In the genomic region with DNA sequence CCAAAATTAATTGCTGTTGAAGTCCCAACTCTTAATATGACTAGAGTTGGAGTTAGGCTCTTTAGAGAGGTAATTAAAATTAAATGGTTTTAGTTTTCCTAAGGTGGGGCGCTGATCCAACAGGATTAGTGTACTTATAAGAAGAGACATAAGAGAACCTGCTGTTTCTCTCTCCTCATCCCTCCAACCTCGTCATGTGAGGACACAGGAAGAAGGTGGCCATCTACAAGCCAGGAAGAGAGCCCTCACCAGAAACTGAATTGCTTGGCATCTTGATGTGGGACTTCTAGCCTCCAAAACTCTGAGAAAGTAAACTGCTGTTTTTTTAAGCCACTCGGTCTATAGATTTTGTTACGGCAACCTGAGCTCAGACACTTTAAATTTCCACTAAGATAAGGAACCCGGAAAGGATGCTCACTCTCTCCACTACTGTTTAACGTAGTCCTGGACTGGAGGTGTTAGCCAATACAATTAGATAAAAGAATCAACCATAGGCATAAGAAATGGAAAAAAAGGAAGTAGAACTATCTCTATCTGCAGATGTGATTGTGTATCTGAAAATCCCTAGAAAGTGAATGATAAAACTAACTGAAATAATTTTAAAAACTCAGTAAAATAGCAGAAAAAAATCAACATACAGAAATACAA, we compare ENCODE assay signal across 1 cellular context.
TF ChIP-seq lines count a peak whose summit lies in the region.

No MANE protein-coding gene starts in this region.

TF ChIP-seq in HCT116, 20 proteins besides CTCF, POLR2A, EP300 and RAD21 (continued from another document):
- TF ChIP-seq, protein P1, sequence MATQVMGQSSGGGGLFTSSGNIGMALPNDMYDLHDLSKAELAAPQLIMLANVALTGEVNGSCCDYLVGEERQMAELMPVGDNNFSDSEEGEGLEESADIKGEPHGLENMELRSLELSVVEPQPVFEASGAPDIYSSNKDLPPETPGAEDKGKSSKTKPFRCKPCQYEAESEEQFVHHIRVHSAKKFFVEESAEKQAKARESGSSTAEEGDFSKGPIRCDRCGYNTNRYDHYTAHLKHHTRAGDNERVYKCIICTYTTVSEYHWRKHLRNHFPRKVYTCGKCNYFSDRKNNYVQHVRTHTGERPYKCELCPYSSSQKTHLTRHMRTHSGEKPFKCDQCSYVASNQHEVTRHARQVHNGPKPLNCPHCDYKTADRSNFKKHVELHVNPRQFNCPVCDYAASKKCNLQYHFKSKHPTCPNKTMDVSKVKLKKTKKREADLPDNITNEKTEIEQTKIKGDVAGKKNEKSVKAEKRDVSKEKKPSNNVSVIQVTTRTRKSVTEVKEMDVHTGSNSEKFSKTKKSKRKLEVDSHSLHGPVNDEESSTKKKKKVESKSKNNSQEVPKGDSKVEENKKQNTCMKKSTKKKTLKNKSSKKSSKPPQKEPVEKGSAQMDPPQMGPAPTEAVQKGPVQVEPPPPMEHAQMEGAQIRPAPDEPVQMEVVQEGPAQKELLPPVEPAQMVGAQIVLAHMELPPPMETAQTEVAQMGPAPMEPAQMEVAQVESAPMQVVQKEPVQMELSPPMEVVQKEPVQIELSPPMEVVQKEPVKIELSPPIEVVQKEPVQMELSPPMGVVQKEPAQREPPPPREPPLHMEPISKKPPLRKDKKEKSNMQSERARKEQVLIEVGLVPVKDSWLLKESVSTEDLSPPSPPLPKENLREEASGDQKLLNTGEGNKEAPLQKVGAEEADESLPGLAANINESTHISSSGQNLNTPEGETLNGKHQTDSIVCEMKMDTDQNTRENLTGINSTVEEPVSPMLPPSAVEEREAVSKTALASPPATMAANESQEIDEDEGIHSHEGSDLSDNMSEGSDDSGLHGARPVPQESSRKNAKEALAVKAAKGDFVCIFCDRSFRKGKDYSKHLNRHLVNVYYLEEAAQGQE (IDR thresholded peaks at IDR 0.05; ENCODE audit: low read depth), result no peak
- TF ChIP-seq FOSL1 (IDR thresholded peaks at IDR 0.05; ENCODE audit: low read depth), result 0 out of 2 replicates have a peak, but pooled peaks have one; percentile 3
- TF ChIP-seq ZNF274 (IDR thresholded peaks at IDR 0.05; ENCODE audit: low read depth, low read length), result no peak
